13 cellular contexts compared by ENCODE assay signal in genomic region chr2:119820275-119820674, GRCh38.
A peak's percentile ranks its signal among the peaks of the same experiment; 100 is the strongest.
DNase-seq lines count a peak whose midpoint lies in the region; ATAC-seq, FAIRE-seq and TF ChIP-seq lines count a peak whose summit lies in the region.
"Had no signal": no experiment of that assay in that cellular context is flagged by ENCODE, and none has a peak within 500 bp of the region (broad histone marks: within the 10 kb centered on the region; RNA-seq: fewer than 3 reads in every experiment).

No MANE protein-coding gene starts in this region.

- H3K36me3 Mint-ChIP-seq in natural killer cell = peaks cover 11% of the 10 kb centered on the region
- H3K36me3 Mint-ChIP-seq in natural killer cell treated with Interleukin-12 subunit alpha and Interleukin-12 subunit beta and Interleukin-15 and Interleukin-18, amount 100 ng/mL, for 72 hours = peaks cover 16% of the 10 kb centered on the region

- no peak for TF ChIP-seq CTCF in natural killer cell (IDR thresholded peaks at IDR 0.05)
- TF ChIP-seq CTCF in fibroblast of pulmonary artery (IDR thresholded peaks at IDR 0.05; ENCODE audit: low read length, missing control alignments) = no peak

- H3K27me3 Mint-ChIP-seq in natural killer cell (ENCODE audit: low read depth in 2 of 2) = no peaks in the 10 kb centered on the region
- H3K27me3 Mint-ChIP-seq in natural killer cell treated with Interleukin-12 subunit alpha and Interleukin-12 subunit beta and Interleukin-15 and Interleukin-18, amount 100 ng/mL, for 72 hours = no peaks in the 10 kb centered on the region
- H3K27me3 Mint-ChIP-seq: activated naive CD8-positive, alpha-beta T cell treated with anti-CD3 and anti-CD28 coated beads, Interleukin-2, amount 50 U/mL, for 24 hours; CD4-positive, CD25-positive, alpha-beta regulatory T cell had no signal

- peaks cover 4 to 5% of the 10 kb centered on the region in 2 donors for H3K9me3 Mint-ChIP-seq in natural killer cell
- peaks cover 8% of the 10 kb centered on the region for H3K9me3 Mint-ChIP-seq in natural killer cell treated with Interleukin-12 subunit alpha and Interleukin-12 subunit beta and Interleukin-15 and Interleukin-18, amount 100 ng/mL, for 72 hours

- peaks cover 51 to 59% of the 10 kb centered on the region in 2 donors for H3K4me1 Mint-ChIP-seq in natural killer cell
- peaks cover 40% of the 10 kb centered on the region in 2 donors for H3K4me1 Mint-ChIP-seq in natural killer cell treated with Interleukin-12 subunit alpha and Interleukin-12 subunit beta and Interleukin-15 and Interleukin-18, amount 100 ng/mL, for 72 hours (ENCODE audit: low read depth in 2 of 2)

- H3K27ac ChIP-seq in SJSA1 = peak overlapping the region; percentile 30; the same call in 1 of the 2 replicates
- H3K27ac ChIP-seq: neutrophil had no signal

- no peaks in the 10 kb centered on the region for H3K27me3 ChIP-seq in SJSA1 (replicated peaks)
- H3K27me3 ChIP-seq: neutrophil had no signal

- no peak overlapping the region for H3K4me3 Mint-ChIP-seq in natural killer cell
- H3K4me3 Mint-ChIP-seq in natural killer cell treated with Interleukin-12 subunit alpha and Interleukin-12 subunit beta and Interleukin-15 and Interleukin-18, amount 100 ng/mL, for 72 hours = no peak overlapping the region
- H3K4me3 Mint-ChIP-seq: activated naive CD8-positive, alpha-beta T cell treated with anti-CD3 and anti-CD28 coated beads, Interleukin-2, amount 50 U/mL, for 24 hours; CD4-positive, CD25-positive, alpha-beta regulatory T cell had no signal

- intact Hi-C loops in natural killer cell (cut with micrococcal nuclease) = loop anchor here (5.0 kb wide), 1 partner anchor 122 kb away; no protein-coding TSS in a partner anchor

- H3K4me1 ChIP-seq in SJSA1 (replicated peaks) = peaks cover 45% of the 10 kb centered on the region

- no peaks in the 10 kb centered on the region for H3K36me3 ChIP-seq in SJSA1
- H3K36me3 ChIP-seq: neutrophil had no signal

- no peaks in the 10 kb centered on the region for H3K9me3 ChIP-seq in SJSA1 (replicated peaks)
- H3K9me3 ChIP-seq: neutrophil had no signal

- H3K4me3 ChIP-seq in SJSA1 = no peak overlapping the region
- H3K4me3 ChIP-seq in fibroblast of pulmonary artery (replicated peaks; ENCODE audit: low read depth, low read length) = no peak overlapping the region

- DNase-seq in natural killer cell (no peak), SJSA1 (ENCODE audit: low read depth in 1 of 2, low spot score in 2 of 2) (peak; percentile 82 to 89), fibroblast of pulmonary artery (ENCODE audit: low read depth) (peak; percentile 96), urothelium cell line (ENCODE audit: low spot score) (peak; percentile 77), NOMO-1 treated with DMSO at 0.1 percent for 48 hours (lab: John Stamatoyannopoulos, UW; ENCODE audit: unreplicated experiment) (no peak), middle frontal gyrus (ENCODE audit: extremely low spot score, low spot score) (no peak)
- no peak for DNase-seq in natural killer cell treated with Interleukin-12 subunit alpha and Interleukin-12 subunit beta and Interleukin-15 and Interleukin-18, amount 100 ng/mL, for 72 hours (ENCODE audit: low spot score)
- DNase-seq: activated CD4-positive, CD25-positive, alpha-beta regulatory T cell treated with anti-CD3 and anti-CD28 coated beads, Interleukin-2, amount 50 U/mL, for 72 hours; activated naive CD8-positive, alpha-beta T cell treated with anti-CD3 and anti-CD28 coated beads, Interleukin-2, amount 50 U/mL, for 24 hours; CD4-positive, CD25-positive, alpha-beta regulatory T cell; head of caudate nucleus had no signal

- peak overlapping the region; percentile 65 to 86 for H3K27ac Mint-ChIP-seq in natural killer cell
- H3K27ac Mint-ChIP-seq in natural killer cell treated with Interleukin-12 subunit alpha and Interleukin-12 subunit beta and Interleukin-15 and Interleukin-18, amount 100 ng/mL, for 72 hours = no peak overlapping the region
- H3K27ac Mint-ChIP-seq: activated naive CD8-positive, alpha-beta T cell treated with anti-CD3 and anti-CD28 coated beads, Interleukin-2, amount 50 U/mL, for 24 hours had no signal

- ATAC-seq in natural killer cell (no peak), esophagus mucosa (no peak)
- no peak for ATAC-seq in natural killer cell treated with Interleukin-12 subunit alpha and Interleukin-12 subunit beta and Interleukin-15 and Interleukin-18, amount 100 ng/mL, for 72 hours
- ATAC-seq: activated naive CD8-positive, alpha-beta T cell treated with anti-CD3 and anti-CD28 coated beads, Interleukin-2, amount 50 U/mL, for 24 hours had no signal

- FAIRE-seq in urothelium cell line (lab: Jason Lieb, UNC) = no peak

Comparison
In these comparisons a context has a peak if more than half of its experiments do, and no peak if none do; other contexts are left out.
1. H3K27ac Mint-ChIP-seq: peak in natural killer cell (2 of 2); none in natural killer cell treated with Interleukin-12 subunit alpha and Interleukin-12 subunit beta and Interleukin-15 and Interleukin-18, amount 100 ng/mL, for 72 hours (0 of 2).
2. DNase-seq: peak in SJSA1 (2 of 2), fibroblast of pulmonary artery (single experiment) and urothelium cell line (single experiment); none in natural killer cell (single experiment), natural killer cell treated with Interleukin-12 subunit alpha and Interleukin-12 subunit beta and Interleukin-15 and Interleukin-18, amount 100 ng/mL, for 72 hours (single experiment), NOMO-1 treated with DMSO at 0.1 percent for 48 hours (single experiment) and middle frontal gyrus (single experiment).